13 cellular contexts compared by ENCODE assay signal in the genomic region with DNA sequence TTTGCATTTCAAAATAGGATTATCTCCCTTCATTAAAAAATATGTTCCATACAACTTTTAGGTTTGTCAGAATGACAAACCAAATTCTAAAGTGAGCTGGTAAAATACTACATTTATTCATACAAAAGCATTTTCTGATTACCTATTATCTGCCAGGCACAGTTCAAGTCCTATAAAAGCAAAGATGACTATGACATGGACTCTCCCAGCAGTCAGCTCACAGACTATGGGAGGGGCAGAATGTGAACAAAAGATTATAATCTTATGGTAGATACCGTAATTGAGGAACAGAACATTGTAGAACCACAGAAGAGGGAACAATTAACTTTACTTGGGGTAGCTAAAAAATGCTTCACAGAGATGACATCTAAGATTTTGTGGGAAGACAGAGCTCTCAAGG.
"Had no signal": no experiment of that assay in that cellular context is flagged by ENCODE, and none has a peak within 500 bp of the region (broad histone marks: within the 10 kb centered on the region; RNA-seq: fewer than 3 reads in every experiment).

No MANE protein-coding gene starts in this region.

- DNase-seq: effector CD4-positive, alpha-beta T cell; endodermal cell; heart right ventricle; hypothalamus; kidney glomerular epithelial cell; mammary epithelial cell; natural killer cell; posterior cingulate gyrus; stimulated activated naive CD4-positive, alpha-beta T cell treated with Interleukin-2 at 50 U/mL for 16 hours had no signal

- H3K27me3 Mint-ChIP-seq: type B pancreatic cell had no signal

- ATAC-seq: heart right ventricle, left lobe of liver, natural killer cell, sciatic nerve had no signal

- H3K27ac Mint-ChIP-seq: endodermal cell, natural killer cell, type B pancreatic cell had no signal

- H3K4me3 Mint-ChIP-seq: endodermal cell, natural killer cell, neural crest cell, type B pancreatic cell had no signal

- H3K4me1 Mint-ChIP-seq: natural killer cell had no signal

- H3K9me3 Mint-ChIP-seq: natural killer cell, neural crest cell, type B pancreatic cell had no signal
